14 cellular contexts compared by ENCODE assay signal in the genomic region with DNA sequence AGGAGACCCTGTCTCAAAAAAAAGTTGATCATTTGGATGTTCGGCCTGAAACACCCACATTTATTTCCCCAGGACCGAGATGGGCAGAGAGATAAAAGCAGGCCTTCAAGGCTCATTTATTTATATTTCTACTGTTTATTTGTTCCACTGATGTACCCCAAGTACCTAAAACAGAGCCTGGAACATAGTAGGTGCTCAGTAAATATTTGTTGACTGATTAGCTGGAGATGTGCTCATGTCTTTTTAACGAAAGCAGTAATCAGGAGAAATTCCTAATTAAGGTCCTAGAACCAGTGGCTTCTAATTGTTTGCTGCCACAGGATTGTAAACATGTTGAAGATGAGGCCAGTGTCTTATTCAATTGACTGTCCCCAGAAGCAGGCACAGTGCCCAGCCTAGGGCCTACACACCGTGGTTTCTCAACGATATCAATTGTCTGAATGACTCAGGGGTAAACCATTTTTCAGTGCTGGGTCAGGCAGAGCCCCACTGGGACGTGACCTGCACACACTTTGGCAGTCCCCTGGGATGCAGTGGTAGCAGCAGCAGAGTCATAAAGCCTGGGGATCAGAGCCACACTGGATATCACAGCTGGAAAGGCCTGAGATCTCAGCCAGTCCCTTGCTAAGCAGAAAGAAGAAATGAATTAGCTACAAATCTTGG. TPM values are rescaled to one million over a fixed set of nuclear protein-coding genes. Genes with fewer than 3 reads are reported as not detected.
DNase-seq lines count a peak whose midpoint lies in the region; ATAC-seq, FAIRE-seq and TF ChIP-seq lines count a peak whose summit lies in the region.
"Had no signal": no experiment of that assay in that cellular context is flagged by ENCODE, and none has a peak within 500 bp of the region (broad histone marks: within the 10 kb centered on the region; RNA-seq: fewer than 3 reads in every experiment).

No MANE protein-coding gene starts in this region.

- intact Hi-C loops in dorsolateral prefrontal cortex (cut with DNase I), result no loop called here

- H3K9ac ChIP-seq in skeletal muscle satellite cell (ENCODE audit: low read depth, low read length), result no peak overlapping the region

- H3K4me2 ChIP-seq in skeletal muscle satellite cell (ENCODE audit: low read length), result peak overlapping the region; percentile 6

- H3K36me3 ChIP-seq in RWPE2 (ENCODE audit: low read depth), result no peaks in the 10 kb centered on the region
- H3K36me3 ChIP-seq in skeletal muscle satellite cell (ENCODE audit: insufficient read depth, low read length), result no peaks in the 10 kb centered on the region
- H3K36me3 ChIP-seq: heart left ventricle, stomach had no signal

- H3K27ac ChIP-seq in RWPE2 (ENCODE audit: poor library complexity, severe bottlenecking) (no peak overlapping the region), dorsolateral prefrontal cortex (no peak overlapping the region)
- H3K27ac ChIP-seq: heart left ventricle, stomach had no signal

- TF ChIP-seq CTCF in RWPE2 (IDR thresholded peaks at IDR 0.05; ENCODE audit: poor library complexity, severe bottlenecking) (no peak), dorsolateral prefrontal cortex (IDR thresholded peaks at IDR 0.05 in 54 of 56, conservative IDR thresholded peaks at IDR 0.05 in 2 of 56; ENCODE audit: low read depth in 1 of 56, partially characterized antibody in 56 of 56) (no peak)

- ATAC-seq in RWPE2 (ENCODE audit: low read depth), result peak; percentile 72

- no peaks in the 10 kb centered on the region for H3K27me3 ChIP-seq in RWPE2 (ENCODE audit: insufficient read depth, poor library complexity, severe bottlenecking)
- H3K27me3 ChIP-seq in skeletal muscle satellite cell (ENCODE audit: control insufficient read depth, insufficient read depth, low read length), result peaks cover 5% of the 10 kb centered on the region
- no peaks in the 10 kb centered on the region for H3K27me3 ChIP-seq in dorsolateral prefrontal cortex
- H3K27me3 ChIP-seq: heart left ventricle, stomach had no signal

- DNase-seq in H54 (ENCODE audit: insufficient read length, low spot score) (peak; percentile 88), RWPE2 (ENCODE audit: low spot score) (no peak), fibroblast of gingiva (ENCODE audit: low read depth) (peak; percentile 88), COLO668 (lab: John Stamatoyannopoulos, UW; ENCODE audit: unreplicated experiment) (no peak), amygdala (lab: John Stamatoyannopoulos, UW) (no peak), occipital lobe (lab: John Stamatoyannopoulos, UW) (no peak), dorsolateral prefrontal cortex (no peak)
- DNase-seq: KG1; naive B cell; stimulated activated CD4-positive, alpha-beta T cell treated with anti-CD3 and anti-CD28 coated beads, Interleukin-15, amount 100 ng/mL, for 24 hours; stomach had no signal

- H3K4me1 ChIP-seq in RWPE2 (ENCODE audit: insufficient read depth, poor library complexity, severe bottlenecking), result no peaks in the 10 kb centered on the region
- peaks cover 34% of the 10 kb centered on the region for H3K4me1 ChIP-seq in skeletal muscle satellite cell (ENCODE audit: control insufficient read depth, insufficient read depth, low read length)

- H3K4me3 ChIP-seq in RWPE2 (ENCODE audit: severe bottlenecking), result no peak overlapping the region
- no peak overlapping the region for H3K4me3 ChIP-seq in skeletal muscle satellite cell (ENCODE audit: low read length)
- no peak overlapping the region for H3K4me3 ChIP-seq in dorsolateral prefrontal cortex
- H3K4me3 ChIP-seq: heart left ventricle, stomach had no signal

- TF ChIP-seq POLR2A in H54 (IDR thresholded peaks at IDR 0.05; ENCODE audit: low read depth, low read length), result no peak

- peak; percentile 41 for FAIRE-seq in H54 (lab: Jason Lieb, UNC)

- H3K9me3 ChIP-seq in RWPE2 (ENCODE audit: severe bottlenecking), result no peaks in the 10 kb centered on the region
- no peaks in the 10 kb centered on the region for H3K9me3 ChIP-seq in skeletal muscle satellite cell (replicated peaks; ENCODE audit: low read length)
- H3K9me3 ChIP-seq: heart left ventricle, stomach had no signal

RNA-seq across cellular contexts. Expression of a gene that starts 34.8 kb away (rescaled TPM):
- total RNA-seq in skeletal muscle satellite cell (2012; rRNA removed), result not detected in 2 replicates
- not detected for total RNA-seq in occipital lobe
- 1 to 10 TPM in 1 of 120 experiments, under 1 TPM in 20, not detected in 99; 0.14 to 1.1 (median 0.29) TPM for total RNA-seq in dorsolateral prefrontal cortex
- total RNA-seq: heart left ventricle; stomach; T-helper 1 cell treated with Interleukin-12 subunit alpha and Interleukin-12 subunit beta and Interleukin-4 antibody, amounts not matched to agents 30 ng/mL and 1 ng/mL, for 36 hours had no signal

RNA-seq across cellular contexts. Expression of a gene that starts 54.9 kb away (rescaled TPM):
- 48.4 and 52.6 TPM in 2 replicates for total RNA-seq in skeletal muscle satellite cell (2012; rRNA removed)
- total RNA-seq in occipital lobe, result 38.2 TPM
- total RNA-seq in dorsolateral prefrontal cortex, result 100 to 1,000 TPM in 70 of 120 experiments, 10 to 100 TPM in 50; 65.6 to 156 (median 103) TPM

RNA-seq across cellular contexts. Expression of a gene that starts 56.4 kb away (rescaled TPM):
- under 0.01 TPM in 1 of 2 replicates, not detected in the other for total RNA-seq in skeletal muscle satellite cell (2012; rRNA removed)
- not detected for total RNA-seq in occipital lobe
- total RNA-seq in dorsolateral prefrontal cortex, result under 1 TPM in 56 of 120 experiments, not detected in 64; 0.07 to 0.89 (median 0.22) TPM
- total RNA-seq: stomach; T-helper 1 cell treated with Interleukin-12 subunit alpha and Interleukin-12 subunit beta and Interleukin-4 antibody, amounts not matched to agents 30 ng/mL and 1 ng/mL, for 36 hours had no signal

Comparison
In these comparisons a context has a peak if more than half of its experiments do, and no peak if none do; other contexts are left out.
1. DNase-seq: peak in H54 (single experiment) and fibroblast of gingiva (single experiment); none in RWPE2 (single experiment), COLO668 (single experiment), amygdala (0 of 56), occipital lobe (single experiment) and dorsolateral prefrontal cortex (0 of 10).